Comparison of ENCODE assay signal across 15 cellular contexts in genomic region chr17:34156741-34157589, GRCh38.
DNase-seq lines count a peak whose midpoint lies in the region; FAIRE-seq and TF ChIP-seq lines count a peak whose summit lies in the region.
"Had no signal": no experiment of that assay in that cellular context is flagged by ENCODE, and none has a peak within 500 bp of the region (broad histone marks: within the 10 kb centered on the region; RNA-seq: fewer than 3 reads in every experiment).

No MANE protein-coding gene starts in this region.

- peaks cover 6% of the 10 kb centered on the region for H3K79me1 ChIP-seq in mesendoderm (ENCODE audit: low read length)

- H3K27ac ChIP-seq in mesendoderm (ENCODE audit: low read depth, low read length) (peak overlapping the region; percentile 94), thyroid gland (no peak overlapping the region)
- H3K27ac ChIP-seq: ovary, thoracic aorta had no signal

- peak overlapping the region; percentile 73 for H2BK5ac ChIP-seq in mesendoderm (ENCODE audit: low read length)

- no peak for TF ChIP-seq CTCF in thyroid gland (IDR thresholded peaks at IDR 0.05)

- H2BK120ac ChIP-seq in mesendoderm (ENCODE audit: low read depth, low read length), result peak overlapping the region; percentile 46

- H2AK5ac ChIP-seq in mesendoderm (ENCODE audit: low read length), result no peak overlapping the region

- H3K79me2 ChIP-seq in mesendoderm (ENCODE audit: control insufficient read depth, insufficient read depth, low read length), result peaks cover 28% of the 10 kb centered on the region

- WGBS in mesendoderm (ENCODE audit: extremely low coverage, insufficient coverage, low lambda C conversion rate), result no CpG with 5 or more reads among the region's 42 CpGs
- 1 to 3% methylated on average over 26 to 40 of the region's 42 CpGs for WGBS in thyroid gland, 2 donors

- no peak overlapping the region for H3K23ac ChIP-seq in mesendoderm (ENCODE audit: low read length)

- TF ChIP-seq POLR2A in thyroid gland (IDR thresholded peaks at IDR 0.05), result no peak

- H3K36me3 ChIP-seq in endocrine pancreas (ENCODE audit: control insufficient read depth, insufficient read depth, low read length) (peaks cover 2% of the 10 kb centered on the region), mesendoderm (ENCODE audit: control insufficient read depth, insufficient read depth, low read length) (no peaks in the 10 kb centered on the region), thyroid gland (no peaks in the 10 kb centered on the region)
- H3K36me3 ChIP-seq: ovary, thoracic aorta had no signal

- intact Hi-C loops in thyroid gland (cut with DNase I), result no loop called here

- peak; percentile 8 for DNase-seq in stimulated activated CD4-positive, alpha-beta T cell treated with anti-CD3 and anti-CD28 coated beads, Interleukin-15, amount 100 ng/mL, for 24 hours
- DNase-seq in stimulated activated CD4-positive, alpha-beta T cell treated with anti-CD3 and anti-CD28 coated beads, Interleukin-2, amount 100 ng/mL, for 24 hours, result no peak
- DNase-seq in mesendoderm (no peak), urothelium cell line (ENCODE audit: low spot score) (peak; percentile 29), NCI-H187 (lab: John Stamatoyannopoulos, UW) (no peak), medulla oblongata (ENCODE audit: extremely low spot score) (no peak), thyroid gland (no peak)
- DNase-seq: activated B cell treated with CpG ODN at 0.5 μM for 24 hours; erythroblast; HFFc6; OCI-M1; ovary; stimulated activated CD4-positive, alpha-beta T cell treated with anti-CD3 and anti-CD28 coated beads, Interleukin-12 subunit alpha, Interleukin-12 subunit beta, amount 100 ng/mL, for 4 hours had no signal

- peak overlapping the region; percentile 49 for H3K9ac ChIP-seq in endocrine pancreas (ENCODE audit: control insufficient read depth, insufficient read depth, low read length)
- peak overlapping the region; percentile 80 for H3K9ac ChIP-seq in mesendoderm (ENCODE audit: low read length)

- no peak overlapping the region for H4K5ac ChIP-seq in mesendoderm (ENCODE audit: low read length)

- H3K9me3 ChIP-seq in endocrine pancreas (ENCODE audit: control insufficient read depth, low read length) (no peaks in the 10 kb centered on the region), thyroid gland (no peaks in the 10 kb centered on the region)
- H3K9me3 ChIP-seq: ovary, thoracic aorta had no signal

- peak overlapping the region; percentile 79 for H3K4me2 ChIP-seq in mesendoderm (ENCODE audit: low read length)

- H3K27me3 ChIP-seq in endocrine pancreas (ENCODE audit: control insufficient read depth, insufficient read depth, low read length), result peaks cover 4% of the 10 kb centered on the region
- no peaks in the 10 kb centered on the region for H3K27me3 ChIP-seq in mesendoderm (ENCODE audit: insufficient read depth, low read length, poor library complexity)
- H3K27me3 ChIP-seq in thyroid gland, result peaks cover 4% of the 10 kb centered on the region
- H3K27me3 ChIP-seq: ovary had no signal

- FAIRE-seq in urothelium cell line (lab: Jason Lieb, UNC), result no peak

- peak overlapping the region; percentile 58 for H3K4ac ChIP-seq in mesendoderm (ENCODE audit: low read depth, low read length)

- peak overlapping the region; percentile 35 for H3K4me3 ChIP-seq in endocrine pancreas (ENCODE audit: control insufficient read depth, insufficient read depth, low read length)
- peak overlapping the region; percentile 56 for H3K4me3 ChIP-seq in mesendoderm (ENCODE audit: low read length)
- no peak overlapping the region for H3K4me3 ChIP-seq in thyroid gland (replicated peaks in 1 of 3)
- H3K4me3 ChIP-seq: ovary, thoracic aorta had no signal

- H3K56ac ChIP-seq in mesendoderm (ENCODE audit: low read length), result peak overlapping the region; percentile 90

- no peak overlapping the region for H4K8ac ChIP-seq in mesendoderm (ENCODE audit: low read depth, low read length)

- peak overlapping the region; percentile 95 for H3K18ac ChIP-seq in mesendoderm (ENCODE audit: low read length)

- H2BK15ac ChIP-seq in mesendoderm (replicated peaks; ENCODE audit: low read depth), result no peak overlapping the region

- no peaks in the 10 kb centered on the region for H3K4me1 ChIP-seq in endocrine pancreas (ENCODE audit: control insufficient read depth, insufficient read depth, low read length)
- H3K4me1 ChIP-seq in mesendoderm (ENCODE audit: control insufficient read depth, low read depth, low read length), result peaks cover 17% of the 10 kb centered on the region
- H3K4me1 ChIP-seq in thyroid gland, result peaks cover 0 to 5% of the 10 kb centered on the region in 2 donors

Comparison
In these comparisons a context has a peak if more than half of its experiments do, and no peak if none do; other contexts are left out.
1. DNase-seq: peak in stimulated activated CD4-positive, alpha-beta T cell treated with anti-CD3 and anti-CD28 coated beads, Interleukin-15, amount 100 ng/mL, for 24 hours (single experiment) and urothelium cell line (single experiment); none in stimulated activated CD4-positive, alpha-beta T cell treated with anti-CD3 and anti-CD28 coated beads, Interleukin-2, amount 100 ng/mL, for 24 hours (0 of 2), mesendoderm (single experiment), NCI-H187 (0 of 2), medulla oblongata (single experiment) and thyroid gland (0 of 2).
2. H3K4me3 ChIP-seq: peak in endocrine pancreas (single experiment) and mesendoderm (single experiment); none in thyroid gland (0 of 3).